ENCODE assay signal across 11 cellular contexts in genomic region chr7:150569245-150569644, GRCh38. TPM values are rescaled to one million over a fixed set of nuclear protein-coding genes. Genes with fewer than 3 reads are reported as not detected.
A peak's percentile ranks its signal among the peaks of the same experiment; 100 is the strongest.
DNase-seq lines count a peak whose midpoint lies in the region; ATAC-seq, FAIRE-seq and TF ChIP-seq lines count a peak whose summit lies in the region.
"Had no signal": no experiment of that assay in that cellular context is flagged by ENCODE, and none has a peak within 500 bp of the region (broad histone marks: within the 10 kb centered on the region; RNA-seq: fewer than 3 reads in every experiment).

No MANE protein-coding gene starts in this region.

- H3K27ac ChIP-seq in DND-41 (ENCODE audit: low read length) (no peak overlapping the region), MM.1S (ENCODE audit: low read length) (no peak overlapping the region), duodenal mucosa (ENCODE audit: low read depth, low read length) (no peak overlapping the region), sigmoid colon (peak overlapping the region in 3 of 4 donors; percentile 43 to 62 (median 52))

- WGBS in sigmoid colon, 2 donors, result 47 to 50% methylated on average over 5 of the region's 5 CpGs

- FAIRE-seq in D721Med (lab: Jason Lieb, UNC), result no peak
- FAIRE-seq: bronchial epithelial cell, H54 had no signal

- H3K9ac ChIP-seq in DND-41 (ENCODE audit: low read depth, low read length) (no peak overlapping the region), MM.1S (ENCODE audit: low read length) (no peak overlapping the region), duodenal mucosa (ENCODE audit: low read depth in 1 of 2, low read length in 2 of 2) (peak overlapping the region; percentile 45 to 56)

- peaks cover 14% of the 10 kb centered on the region for H3K4me1 ChIP-seq in DND-41 (ENCODE audit: insufficient read depth, low read length)
- H3K4me1 ChIP-seq in MM.1S (ENCODE audit: low read length), result no peaks in the 10 kb centered on the region
- no peaks in the 10 kb centered on the region for H3K4me1 ChIP-seq in duodenal mucosa (ENCODE audit: control insufficient read depth in 1 of 2, insufficient read depth in 2 of 2, low read length in 2 of 2)
- H3K4me1 ChIP-seq in sigmoid colon, result peaks cover 0 to under 1% (median 0%) of the 10 kb centered on the region in 4 donors

- no peaks in the 10 kb centered on the region for H3K9me3 ChIP-seq in DND-41 (ENCODE audit: insufficient read depth, low read length, severe bottlenecking)
- no peaks in the 10 kb centered on the region for H3K9me3 ChIP-seq in MM.1S (replicated peaks; ENCODE audit: insufficient read depth, low read length)
- peaks cover 0 to 3% of the 10 kb centered on the region in 2 donors for H3K9me3 ChIP-seq in duodenal mucosa (ENCODE audit: control insufficient read depth in 1 of 2, low read length in 2 of 2)
- no peaks in the 10 kb centered on the region for H3K9me3 ChIP-seq in sigmoid colon

- no peak for TF ChIP-seq EP300 in sigmoid colon (IDR thresholded peaks at IDR 0.05)

- no peaks in the 10 kb centered on the region for H3F3A ChIP-seq in MM.1S (ENCODE audit: insufficient read depth, low read length)

- H3K36me3 ChIP-seq in DND-41 (ENCODE audit: insufficient read depth, low read length) (no peaks in the 10 kb centered on the region), MM.1S (replicated peaks; ENCODE audit: insufficient read depth, low read length) (no peaks in the 10 kb centered on the region), duodenal mucosa (ENCODE audit: control insufficient read depth in 1 of 2, insufficient read depth in 2 of 2, low read length in 2 of 2) (peaks cover 0 to 20% of the 10 kb centered on the region in 2 donors), sigmoid colon (no peaks in the 10 kb centered on the region)

- H3K4me3 ChIP-seq in DND-41 (ENCODE audit: low read depth in 1 of 2, low read length in 2 of 2), result no peak overlapping the region
- H3K4me3 ChIP-seq in MM.1S (ENCODE audit: low read length), result no peak overlapping the region
- H3K4me3 ChIP-seq in duodenal mucosa (ENCODE audit: low read depth in 1 of 2, low read length in 2 of 2), result peak overlapping the region; percentile 51 to 75
- H3K4me3 ChIP-seq in sigmoid colon, result peak overlapping the region in 2 of 4 donors; percentile 32 to 39

- DNase-seq in DND-41 (no peak), MM.1S (no peak), sigmoid colon (no peak), HT-29 (ENCODE audit: low spot score) (no peak), SHP77 treated with DMSO at 0.1 percent for 48 hours (lab: John Stamatoyannopoulos, UW) (no peak), D721Med (ENCODE audit: insufficient read length, low spot score) (no peak)
- DNase-seq: NCI-H146, NCI-H774 had no signal

- TF ChIP-seq CTCF in DND-41 (IDR thresholded peaks at IDR 0.05; ENCODE audit: borderline replicate concordance, extremely low read depth, low read length, poor library complexity, severe bottlenecking), result no peak
- TF ChIP-seq CTCF in MM.1S (IDR thresholded peaks at IDR 0.05; ENCODE audit: low read length), result no peak
- TF ChIP-seq CTCF in sigmoid colon (IDR thresholded peaks at IDR 0.05), result no peak
- no peak for TF ChIP-seq CTCF in D721Med (IDR thresholded peaks at IDR 0.05; ENCODE audit: insufficient read depth, missing control alignments)

- H4K20me1 ChIP-seq in DND-41 (ENCODE audit: insufficient read depth, low read length) (no peaks in the 10 kb centered on the region), MM.1S (ENCODE audit: insufficient read depth, low read length) (no peaks in the 10 kb centered on the region)

- intact Hi-C loops in sigmoid colon (cut with DNase I), result no loop called here

- peak; percentile 35; the same call in 1 of the 3 replicates for ATAC-seq in DND-41 (ENCODE audit: insufficient read depth, low read depth)

- peak overlapping the region; percentile 64 for H2AFZ ChIP-seq in DND-41 (ENCODE audit: low read depth, low read length)
- peak overlapping the region; percentile 27; the same call in 1 of the 2 replicates for H2AFZ ChIP-seq in MM.1S (ENCODE audit: low read length)

- no peaks in the 10 kb centered on the region for H3K9me2 ChIP-seq in MM.1S (replicated peaks; ENCODE audit: insufficient read depth, low read length)

- H3K4me2 ChIP-seq in DND-41 (ENCODE audit: insufficient read depth, low read length), result peak overlapping the region; percentile 25; the same call in 1 of the 2 replicates
- H3K4me2 ChIP-seq in MM.1S (ENCODE audit: low read depth, low read length), result peak overlapping the region; percentile 26; the same call in 1 of the 2 replicates

- H3K27me3 ChIP-seq in DND-41 (ENCODE audit: insufficient read depth, low read length, poor library complexity), result no peaks in the 10 kb centered on the region
- no peaks in the 10 kb centered on the region for H3K27me3 ChIP-seq in MM.1S (replicated peaks; ENCODE audit: insufficient read depth, low read length)
- no peaks in the 10 kb centered on the region for H3K27me3 ChIP-seq in duodenal mucosa (ENCODE audit: control insufficient read depth in 1 of 2, insufficient read depth in 2 of 2, low read length in 2 of 2)
- H3K27me3 ChIP-seq in sigmoid colon, result no peaks in the 10 kb centered on the region

- TF ChIP-seq POLR2A in sigmoid colon (IDR thresholded peaks at IDR 0.05), result no peak

- no peaks in the 10 kb centered on the region for H3K79me2 ChIP-seq in DND-41 (ENCODE audit: insufficient read depth, low read length)
- no peaks in the 10 kb centered on the region for H3K79me2 ChIP-seq in MM.1S (ENCODE audit: low read length)

RNA-seq across cellular contexts. Expression of gene GIMAP4, which starts 2.1 kb away (rescaled TPM):
- total RNA-seq in sigmoid colon, result 10 to 100 TPM; 18.9 to 24.1 (median 22.2) TPM
- 10 to 100 TPM in 2 of 3 donors, 1 to 10 TPM in 1; 9.5 to 44.8 (median 11.4) TPM for polyA plus RNA-seq in sigmoid colon
- total RNA-seq in HT-29 (2014; rRNA removed; shearing (Covaris generic)), result not detected in 2 replicates
- total RNA-seq: bronchial epithelial cell had no signal

RNA-seq across cellular contexts. Expression of gene GIMAP7, which starts 54.6 kb away (rescaled TPM):
- 10 to 100 TPM; 10.0 to 15.1 (median 13.3) TPM for total RNA-seq in sigmoid colon
- 10 to 100 TPM in 2 of 3 donors, 1 to 10 TPM in 1; 8.6 to 42.9 (median 12.6) TPM for polyA plus RNA-seq in sigmoid colon
- total RNA-seq in HT-29 (2014; rRNA removed; shearing (Covaris generic)), result not detected in 2 replicates
- total RNA-seq: bronchial epithelial cell had no signal

Comparison
In these comparisons a context has a peak if more than half of its experiments do, and no peak if none do; other contexts are left out.
1. H3K27ac ChIP-seq: peak in sigmoid colon (3 of 4); none in DND-41 (single experiment), MM.1S (single experiment) and duodenal mucosa (single experiment).
2. H3K4me3 ChIP-seq: peak in duodenal mucosa (2 of 2); none in DND-41 (0 of 2) and MM.1S (single experiment).
3. H3K9ac ChIP-seq: peak in duodenal mucosa (2 of 2); none in DND-41 (single experiment) and MM.1S (single experiment).
4. RNA of gene GIMAP4, which starts 2.1 kb away (total RNA-seq): 18.9 to 24.1 TPM in sigmoid colon; not detected in HT-29; every median in the first group is over 10 times any median in the second.
5. RNA of gene GIMAP7, which starts 54.6 kb away (total RNA-seq): 10.0 to 15.1 TPM in sigmoid colon; not detected in HT-29; every median in the first group is over 10 times any median in the second.